In genomic region chr11:32173435-32173834, GRCh38 we compare ENCODE assay signal across 8 cellular contexts.
DNase-seq lines count a peak whose midpoint lies in the region; ATAC-seq and TF ChIP-seq lines count a peak whose summit lies in the region.

No MANE protein-coding gene starts in this region.

- no peak for TF ChIP-seq POLR2A in gastroesophageal sphincter (IDR thresholded peaks at IDR 0.05)

- peaks cover 27% of the 10 kb centered on the region for H3K27me3 ChIP-seq in DND-41 (ENCODE audit: insufficient read depth, low read length, poor library complexity)
- peaks cover 10% of the 10 kb centered on the region for H3K27me3 ChIP-seq in gastroesophageal sphincter

- H3K27ac ChIP-seq in DND-41 (ENCODE audit: low read length) (no peak overlapping the region), gastroesophageal sphincter (no peak overlapping the region)

- H2AFZ ChIP-seq in DND-41 (ENCODE audit: low read depth, low read length), result no peak overlapping the region

- no peak overlapping the region for H3K4me2 ChIP-seq in DND-41 (ENCODE audit: insufficient read depth, low read length)

- TF ChIP-seq EP300 in gastroesophageal sphincter (IDR thresholded peaks at IDR 0.05), result no peak

- H3K9me3 ChIP-seq in DND-41 (ENCODE audit: insufficient read depth, low read length, severe bottlenecking), result no peaks in the 10 kb centered on the region
- no peaks in the 10 kb centered on the region for H3K9me3 ChIP-seq in gastroesophageal sphincter

- H3K4me1 ChIP-seq in DND-41 (ENCODE audit: insufficient read depth, low read length), result no peaks in the 10 kb centered on the region
- H3K4me1 ChIP-seq in gastroesophageal sphincter, result peaks cover 0 to 7% (median 0%) of the 10 kb centered on the region in 3 donors

- H3K79me2 ChIP-seq in DND-41 (ENCODE audit: insufficient read depth, low read length), result no peaks in the 10 kb centered on the region

- H3K36me3 ChIP-seq in DND-41 (ENCODE audit: insufficient read depth, low read length) (no peaks in the 10 kb centered on the region), gastroesophageal sphincter (no peaks in the 10 kb centered on the region)

- H3K4me3 ChIP-seq in DND-41 (ENCODE audit: low read depth in 1 of 2, low read length in 2 of 2) (no peak overlapping the region), gastroesophageal sphincter (peak overlapping the region in 1 of 2 donors; percentile 33)

- TF ChIP-seq CTCF in DND-41 (IDR thresholded peaks at IDR 0.05; ENCODE audit: borderline replicate concordance, extremely low read depth, low read length, poor library complexity, severe bottlenecking), result peak; percentile 37
- TF ChIP-seq CTCF in gastroesophageal sphincter (IDR thresholded peaks at IDR 0.05), result peak in 2 of 4 experiments; percentile 30 to 63

- WGBS in gastroesophageal sphincter (ENCODE audit: low coverage in 1 of 2), 2 donors, result 0 to 18% methylated on average over 2 to 4 of the region's 4 CpGs

- no peak overlapping the region for H3K9ac ChIP-seq in DND-41 (ENCODE audit: low read depth, low read length)

- no peaks in the 10 kb centered on the region for H4K20me1 ChIP-seq in DND-41 (ENCODE audit: insufficient read depth, low read length)

- ATAC-seq in DND-41 (ENCODE audit: insufficient read depth, low read depth) (no peak), GM21786 (IDR thresholded peaks at IDR 0.05; ENCODE audit: unreplicated experiment) (peak; percentile 70), gastroesophageal sphincter (peak; percentile 56)

- DNase-seq in DND-41 (no peak), NCI-H1092 treated with DMSO at 0.1 percent for 48 hours (lab: John Stamatoyannopoulos, UW) (peak; percentile 58), nucleus accumbens (lab: John Stamatoyannopoulos, UW) (peak in 46 of 56 donors; percentile 3 to 72 (median 24)), NCI-H345 treated with DMSO at 0.1 percent for 48 hours (lab: John Stamatoyannopoulos, UW; ENCODE audit: unreplicated experiment) (no peak), NCI-H1048 (lab: John Stamatoyannopoulos, UW) (no peak)
- DNase-seq in activated CD4-positive, alpha-beta T cell treated with anti-CD3 and anti-CD28 coated beads, Interleukin-2, amount 50 U/mL, for 48 hours, result peak; percentile 22 to 44

Comparison
In these comparisons a context has a peak if more than half of its experiments do, and no peak if none do; other contexts are left out.
1. DNase-seq: peak in NCI-H1092 treated with DMSO at 0.1 percent for 48 hours (single experiment), activated CD4-positive, alpha-beta T cell treated with anti-CD3 and anti-CD28 coated beads, Interleukin-2, amount 50 U/mL, for 48 hours (2 of 2) and nucleus accumbens (46 of 56); none in DND-41 (single experiment), NCI-H345 treated with DMSO at 0.1 percent for 48 hours (single experiment) and NCI-H1048 (single experiment).